23 cellular contexts compared by ENCODE assay signal in the genomic region with DNA sequence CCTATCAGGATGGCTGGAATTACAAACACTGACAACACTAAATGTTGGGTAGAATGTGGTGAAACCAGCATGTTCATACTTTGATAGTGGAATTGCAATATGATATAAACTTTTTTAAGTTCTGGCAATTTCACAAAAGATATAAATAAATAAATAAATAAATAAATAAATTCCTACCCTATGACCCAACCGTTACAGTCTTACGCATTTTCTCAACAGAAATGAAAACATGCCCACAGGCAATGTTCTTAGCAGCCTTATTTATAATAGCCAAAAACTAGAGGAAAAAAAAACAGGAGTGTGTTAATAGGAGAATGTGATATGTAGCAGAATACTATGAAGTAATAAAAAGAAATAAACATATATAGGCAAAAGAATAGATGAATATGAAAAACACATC.
"Had no signal": no experiment of that assay in that cellular context is flagged by ENCODE, and none has a peak within 500 bp of the region (broad histone marks: within the 10 kb centered on the region; RNA-seq: fewer than 3 reads in every experiment).

No MANE protein-coding gene starts in this region.

- ATAC-seq: gastrocnemius medialis; heart right ventricle; left colon; left ventricle myocardium superior; sciatic nerve; stimulated activated memory B cell treated with anti-CD40 and anti-IgM and Interleukin-4, amounts not matched to agents 10 μg/mL and 1 μg/mL and 100 μg/mL, for 72 hours had no signal

- H3K4me3 ChIP-seq: gastrocnemius medialis, heart right ventricle, lung, prostate gland, spleen, testis, tibial nerve had no signal

- H3K4me1 Mint-ChIP-seq: central memory CD8-positive, alpha-beta T cell; immature natural killer cell; naive B cell; nephron; stimulated activated memory B cell treated with anti-CD40 and anti-IgM and Interleukin-4, amounts not matched to agents 10 μg/mL and 1 μg/mL and 100 μg/mL, for 72 hours had no signal

- H3K36me3 Mint-ChIP-seq: immature natural killer cell; naive B cell; stimulated activated memory B cell treated with anti-CD40 and anti-IgM and Interleukin-4, amounts not matched to agents 10 μg/mL and 1 μg/mL and 100 μg/mL, for 72 hours had no signal

- H3K27me3 ChIP-seq: gastrocnemius medialis, heart right ventricle, spleen, testis, tibial nerve had no signal

- H3K27ac ChIP-seq: gastrocnemius medialis, heart right ventricle, parathyroid adenoma, prostate gland, spleen, testis, tibial nerve had no signal

- H3K27ac Mint-ChIP-seq: immature natural killer cell; naive B cell; nephron; stimulated activated memory B cell treated with anti-CD40 and anti-IgM and Interleukin-4, amounts not matched to agents 10 μg/mL and 1 μg/mL and 100 μg/mL, for 72 hours; stimulated activated naive CD8-positive, alpha-beta T cell treated with anti-CD3 and anti-CD28 coated beads, Interleukin-15, Interleukin-2, amounts not matched to agents 100 ng/mL and 50 ng/mL, for 24 hours had no signal

- DNase-seq: effector memory CD4-positive, alpha-beta T cell; gastrocnemius medialis; heart right ventricle; immature natural killer cell; left colon; left ventricle myocardium superior; mesendoderm; naive B cell; occipital lobe; spleen; stimulated activated CD4-positive, alpha-beta T cell treated with anti-CD3 and anti-CD28 coated beads, Interleukin-15, amount 100 ng/mL, for 24 hours; stimulated activated CD4-positive, alpha-beta T cell treated with anti-CD3 and anti-CD28 coated beads, Interleukin-1b, Interleukin-23, amount 100 ng/mL, for 48 hours; stimulated activated CD4-positive, alpha-beta T cell treated with anti-CD3 and anti-CD28 coated beads, Interleukin-4, amount 100 ng/mL, for 24 hours; testis had no signal

- H3K9me3 Mint-ChIP-seq: nephron; stimulated activated memory B cell treated with anti-CD40 and anti-IgM and Interleukin-4, amounts not matched to agents 10 μg/mL and 1 μg/mL and 100 μg/mL, for 72 hours; stimulated activated naive CD8-positive, alpha-beta T cell treated with anti-CD3 and anti-CD28 coated beads, Interleukin-15, Interleukin-2, amounts not matched to agents 100 ng/mL and 50 ng/mL, for 24 hours had no signal

- H3K36me3 ChIP-seq: gastrocnemius medialis, heart right ventricle, prostate gland, spleen, tibial nerve had no signal

- H3K27me3 Mint-ChIP-seq: central memory CD8-positive, alpha-beta T cell; naive B cell; stimulated activated memory B cell treated with anti-CD40 and anti-IgM and Interleukin-4, amounts not matched to agents 10 μg/mL and 1 μg/mL and 100 μg/mL, for 72 hours; stimulated activated naive CD8-positive, alpha-beta T cell treated with anti-CD3 and anti-CD28 coated beads, Interleukin-15, Interleukin-2, amounts not matched to agents 100 ng/mL and 50 ng/mL, for 24 hours had no signal

- H3K9me3 ChIP-seq: gastrocnemius medialis, heart right ventricle, prostate gland, spleen, testis, tibial nerve had no signal

- H3K4me3 Mint-ChIP-seq: central memory CD8-positive, alpha-beta T cell; immature natural killer cell; naive B cell; nephron; stimulated activated memory B cell treated with anti-CD40 and anti-IgM and Interleukin-4, amounts not matched to agents 10 μg/mL and 1 μg/mL and 100 μg/mL, for 72 hours; stimulated activated naive CD8-positive, alpha-beta T cell treated with anti-CD3 and anti-CD28 coated beads, Interleukin-15, Interleukin-2, amounts not matched to agents 100 ng/mL and 50 ng/mL, for 24 hours had no signal

- H3K4me1 ChIP-seq: gastrocnemius medialis, parathyroid adenoma, prostate gland, spleen, testis, tibial nerve had no signal
